In the genomic region with DNA sequence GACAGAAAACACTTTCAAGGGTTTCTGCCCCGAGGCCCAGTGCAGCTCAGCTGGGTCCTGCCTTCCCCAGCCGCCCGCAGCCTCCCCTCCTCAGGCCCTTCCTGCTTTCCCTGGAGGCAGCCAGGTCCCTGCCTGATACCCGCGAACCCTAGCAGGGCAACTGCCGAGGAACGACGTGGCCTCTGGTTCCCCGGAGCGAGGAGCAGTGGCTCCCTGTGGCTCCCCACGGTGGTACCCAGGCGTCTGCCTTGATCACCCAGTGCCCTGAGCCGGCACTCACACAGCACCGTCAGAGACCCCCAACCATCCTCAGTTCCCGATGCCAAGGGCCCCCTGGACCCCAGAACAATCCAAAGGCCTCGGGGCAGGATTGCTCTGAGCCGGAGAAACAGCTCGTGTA, we compare ENCODE assay signal across 1 cellular context.
TF ChIP-seq lines count a peak whose summit lies in the region.

No MANE protein-coding gene starts in this region.

TF ChIP-seq in HepG2, 621 proteins besides CTCF, POLR2A, EP300 and RAD21:
- TF ChIP-seq, protein P1, sequence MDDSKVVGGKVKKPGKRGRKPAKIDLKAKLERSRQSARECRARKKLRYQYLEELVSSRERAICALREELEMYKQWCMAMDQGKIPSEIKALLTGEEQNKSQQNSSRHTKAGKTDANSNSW (CRISPR knock-in tag; IDR thresholded peaks at IDR 0.05; ENCODE audit: borderline replicate concordance) = no peak
- TF ChIP-seq SMC3 (IDR thresholded peaks at IDR 0.05; ENCODE audit: low read length) (no peak), DNMT3B (CRISPR knock-in tag; conservative IDR thresholded peaks at IDR 0.05) (no peak), ZNF512B (CRISPR knock-in tag; IDR thresholded peaks at IDR 0.05; ENCODE audit: borderline replicate concordance) (no peak), HMGXB3 (CRISPR knock-in tag; IDR thresholded peaks at IDR 0.05; ENCODE audit: borderline replicate concordance) (no peak), WIZ (CRISPR knock-in tag; IDR thresholded peaks at IDR 0.05) (no peak), SRSF4 (IDR thresholded peaks at IDR 0.05; ENCODE audit: low read depth, low read length, poor library complexity, severe bottlenecking) (no peak), SRY (CRISPR knock-in tag; IDR thresholded peaks at IDR 0.05) (no peak), ZNF703 (CRISPR knock-in tag; IDR thresholded peaks at IDR 0.05; ENCODE audit: borderline replicate concordance) (no peak), ETV6 (CRISPR knock-in tag; conservative IDR thresholded peaks at IDR 0.05) (no peak), CHD4 (IDR thresholded peaks at IDR 0.05; ENCODE audit: borderline replicate concordance, low read length) (no peak), ZNF773 (CRISPR knock-in tag; IDR thresholded peaks at IDR 0.05; ENCODE audit: borderline replicate concordance) (no peak), ZSCAN31 (CRISPR knock-in tag; IDR thresholded peaks at IDR 0.05; ENCODE audit: low read depth) (no peak), ZNF317 (CRISPR knock-in tag; IDR thresholded peaks at IDR 0.05) (no peak), BORCS8-MEF2B (CRISPR knock-in tag; IDR thresholded peaks at IDR 0.05) (no peak), NFATC3 (CRISPR knock-in tag; IDR thresholded peaks at IDR 0.05) (no peak), NAIF1 (CRISPR knock-in tag; IDR thresholded peaks at IDR 0.05; ENCODE audit: borderline replicate concordance) (no peak), ZBTB8A (CRISPR knock-in tag; IDR thresholded peaks at IDR 0.05; ENCODE audit: borderline replicate concordance, low read depth) (no peak), FOXO1 (CRISPR knock-in tag; IDR thresholded peaks at IDR 0.05) (no peak)
- TF ChIP-seq, protein P2, sequence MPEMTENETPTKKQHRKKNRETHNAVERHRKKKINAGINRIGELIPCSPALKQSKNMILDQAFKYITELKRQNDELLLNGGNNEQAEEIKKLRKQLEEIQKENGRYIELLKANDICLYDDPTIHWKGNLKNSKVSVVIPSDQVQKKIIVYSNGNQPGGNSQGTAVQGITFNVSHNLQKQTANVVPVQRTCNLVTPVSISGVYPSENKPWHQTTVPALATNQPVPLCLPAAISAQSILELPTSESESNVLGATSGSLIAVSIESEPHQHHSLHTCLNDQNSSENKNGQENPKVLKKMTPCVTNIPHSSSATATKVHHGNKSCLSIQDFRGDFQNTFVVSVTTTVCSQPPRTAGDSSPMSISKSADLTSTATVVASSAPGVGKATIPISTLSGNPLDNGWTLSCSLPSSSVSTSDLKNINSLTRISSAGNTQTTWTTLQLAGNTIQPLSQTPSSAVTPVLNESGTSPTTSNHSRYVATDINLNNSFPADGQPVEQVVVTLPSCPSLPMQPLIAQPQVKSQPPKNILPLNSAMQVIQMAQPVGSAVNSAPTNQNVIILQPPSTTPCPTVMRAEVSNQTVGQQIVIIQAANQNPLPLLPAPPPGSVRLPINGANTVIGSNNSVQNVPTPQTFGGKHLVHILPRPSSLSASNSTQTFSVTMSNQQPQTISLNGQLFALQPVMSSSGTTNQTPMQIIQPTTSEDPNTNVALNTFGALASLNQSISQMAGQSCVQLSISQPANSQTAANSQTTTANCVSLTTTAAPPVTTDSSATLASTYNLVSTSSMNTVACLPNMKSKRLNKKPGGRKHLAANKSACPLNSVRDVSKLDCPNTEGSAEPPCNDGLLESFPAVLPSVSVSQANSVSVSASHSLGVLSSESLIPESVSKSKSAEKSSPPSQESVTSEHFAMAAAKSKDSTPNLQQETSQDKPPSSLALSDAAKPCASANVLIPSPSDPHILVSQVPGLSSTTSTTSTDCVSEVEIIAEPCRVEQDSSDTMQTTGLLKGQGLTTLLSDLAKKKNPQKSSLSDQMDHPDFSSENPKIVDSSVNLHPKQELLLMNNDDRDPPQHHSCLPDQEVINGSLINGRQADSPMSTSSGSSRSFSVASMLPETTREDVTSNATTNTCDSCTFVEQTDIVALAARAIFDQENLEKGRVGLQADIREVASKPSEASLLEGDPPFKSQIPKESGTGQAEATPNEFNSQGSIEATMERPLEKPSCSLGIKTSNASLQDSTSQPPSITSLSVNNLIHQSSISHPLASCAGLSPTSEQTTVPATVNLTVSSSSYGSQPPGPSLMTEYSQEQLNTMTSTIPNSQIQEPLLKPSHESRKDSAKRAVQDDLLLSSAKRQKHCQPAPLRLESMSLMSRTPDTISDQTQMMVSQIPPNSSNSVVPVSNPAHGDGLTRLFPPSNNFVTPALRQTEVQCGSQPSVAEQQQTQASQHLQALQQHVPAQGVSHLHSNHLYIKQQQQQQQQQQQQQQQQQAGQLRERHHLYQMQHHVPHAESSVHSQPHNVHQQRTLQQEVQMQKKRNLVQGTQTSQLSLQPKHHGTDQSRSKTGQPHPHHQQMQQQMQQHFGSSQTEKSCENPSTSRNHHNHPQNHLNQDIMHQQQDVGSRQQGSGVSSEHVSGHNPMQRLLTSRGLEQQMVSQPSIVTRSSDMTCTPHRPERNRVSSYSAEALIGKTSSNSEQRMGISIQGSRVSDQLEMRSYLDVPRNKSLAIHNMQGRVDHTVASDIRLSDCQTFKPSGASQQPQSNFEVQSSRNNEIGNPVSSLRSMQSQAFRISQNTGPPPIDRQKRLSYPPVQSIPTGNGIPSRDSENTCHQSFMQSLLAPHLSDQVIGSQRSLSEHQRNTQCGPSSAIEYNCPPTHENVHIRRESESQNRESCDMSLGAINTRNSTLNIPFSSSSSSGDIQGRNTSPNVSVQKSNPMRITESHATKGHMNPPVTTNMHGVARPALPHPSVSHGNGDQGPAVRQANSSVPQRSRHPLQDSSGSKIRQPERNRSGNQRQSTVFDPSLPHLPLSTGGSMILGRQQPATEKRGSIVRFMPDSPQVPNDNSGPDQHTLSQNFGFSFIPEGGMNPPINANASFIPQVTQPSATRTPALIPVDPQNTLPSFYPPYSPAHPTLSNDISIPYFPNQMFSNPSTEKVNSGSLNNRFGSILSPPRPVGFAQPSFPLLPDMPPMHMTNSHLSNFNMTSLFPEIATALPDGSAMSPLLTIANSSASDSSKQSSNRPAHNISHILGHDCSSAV (CRISPR knock-in tag; IDR thresholded peaks at IDR 0.05; ENCODE audit: borderline replicate concordance) = no peak
